In genomic region chr12:45388545-45388944, GRCh38 we compare ENCODE assay signal across 8 cellular contexts.
DNase-seq lines count a peak whose midpoint lies in the region; ATAC-seq and TF ChIP-seq lines count a peak whose summit lies in the region.

No MANE protein-coding gene starts in this region.

- H3K27me3 ChIP-seq in SK-N-SH (ENCODE audit: insufficient read depth) (no peaks in the 10 kb centered on the region), gastroesophageal sphincter (no peaks in the 10 kb centered on the region), gastrocnemius medialis (no peaks in the 10 kb centered on the region)

- no peaks in the 10 kb centered on the region for H3F3A ChIP-seq in SK-N-SH (replicated peaks; ENCODE audit: insufficient read depth)

- no peak overlapping the region for H3K9ac ChIP-seq in SK-N-SH

- peaks cover 41 to 62% of the 10 kb centered on the region in 2 experiments for H3K36me3 ChIP-seq in SK-N-SH (replicated peaks in 1 of 2; ENCODE audit: control insufficient read depth in 1 of 2, insufficient read depth in 2 of 2, low read length in 1 of 2)
- H3K36me3 ChIP-seq in gastroesophageal sphincter = peaks cover 0 to 70% of the 10 kb centered on the region in 2 donors
- H3K36me3 ChIP-seq in gastrocnemius medialis = peaks cover 0 to 91% of the 10 kb centered on the region in 2 donors

- H3K79me2 ChIP-seq in SK-N-SH (ENCODE audit: insufficient read depth) = no peaks in the 10 kb centered on the region

- no peak overlapping the region for H3K4me2 ChIP-seq in SK-N-SH

- in situ Hi-C loops in gastrocnemius medialis (cut with MboI; ENCODE audit: low sequenced_read_pairs in 4 of 4) = loop anchor here in 2 of 4 donors (10.0 to 25.0 kb wide), 2 partner anchors 174 to 176 kb away; partner anchors contain the start of gene ANO6 (in 2 of the 2)

- no peak overlapping the region for H3K27ac ChIP-seq in SK-N-SH (ENCODE audit: low read depth in 2 of 2, low read length in 1 of 2)
- no peak overlapping the region for H3K27ac ChIP-seq in gastroesophageal sphincter
- no peak overlapping the region for H3K27ac ChIP-seq in gastrocnemius medialis

- TF ChIP-seq CTCF in GM12875 (IDR thresholded peaks at IDR 0.05; ENCODE audit: borderline replicate concordance, insufficient read depth, low read depth, low read length) (0 out of 2 replicates have a peak, but pooled peaks have one; percentile 9), SK-N-SH (IDR thresholded peaks at IDR 0.05) (peak; percentile 73), gastroesophageal sphincter (IDR thresholded peaks at IDR 0.05) (peak; percentile 54 to 79 (median 66)), gastrocnemius medialis (IDR thresholded peaks at IDR 0.05 in 4 of 5, conservative IDR thresholded peaks at IDR 0.05 in 1 of 5) (peak; percentile 22 to 49 (median 41))

- no peak for TF ChIP-seq POLR2A in gastroesophageal sphincter (IDR thresholded peaks at IDR 0.05)
- no peak for TF ChIP-seq POLR2A in gastrocnemius medialis (IDR thresholded peaks at IDR 0.05)

- no peak for TF ChIP-seq EP300 in SK-N-SH (IDR thresholded peaks at IDR 0.05; ENCODE audit: borderline replicate concordance in 1 of 2, low read depth in 1 of 2, low read length in 1 of 2)
- TF ChIP-seq EP300 in gastroesophageal sphincter (IDR thresholded peaks at IDR 0.05) = no peak

- WGBS in SK-N-SH (ENCODE audit: low lambda C conversion rate) = 52% methylated on average over 1 of the region's 1 CpG
- 0 to 12% methylated on average over 1 of the region's 1 CpG for WGBS in gastroesophageal sphincter (ENCODE audit: low coverage in 1 of 2), 2 donors

- H2AFZ ChIP-seq in SK-N-SH (ENCODE audit: low read depth) = no peak overlapping the region

- CTCF ChIA-PET in SK-N-SH (lab: Yijun Ruan, JAX) = interaction anchor here (0.6 to 3.3 kb wide), 43 partner anchors 9 to 338 kb away, joined by 3 to 35 read pairs (median 4); partner anchors contain the start of gene ANO6

- DNase-seq in 8988T = peak; percentile 18
- DNase-seq in SK-N-SH = peak; percentile 56
- no peak for DNase-seq in gastrocnemius medialis
- no peak for DNase-seq in NOMO-1 treated with dmso at 0.1 percent for 144 hours (lab: John Stamatoyannopoulos, UW; ENCODE audit: unreplicated experiment)
- no peak for DNase-seq in activated T-cell treated with anti-CD3 and anti-CD28 coated beads, Interleukin-2, amount 50 U/mL, for 48 hours

- no peaks in the 10 kb centered on the region for H4K20me1 ChIP-seq in SK-N-SH (ENCODE audit: insufficient read depth)

- no peaks in the 10 kb centered on the region for H3K9me3 ChIP-seq in SK-N-SH
- no peaks in the 10 kb centered on the region for H3K9me3 ChIP-seq in gastroesophageal sphincter
- H3K9me3 ChIP-seq in gastrocnemius medialis = no peaks in the 10 kb centered on the region

- POLR2A ChIA-PET in SK-N-SH (lab: Yijun Ruan, JAX) = no interaction called here

- peak; percentile 36 for ATAC-seq in gastroesophageal sphincter
- no peak for ATAC-seq in gastrocnemius medialis
- no peak for ATAC-seq in GM21717 (IDR thresholded peaks at IDR 0.05; ENCODE audit: unreplicated experiment)

- H3K4me3 ChIP-seq in GM12875 (ENCODE audit: low read depth, low read length) = no peak overlapping the region
- H3K4me3 ChIP-seq in SK-N-SH (ENCODE audit: low read depth in 2 of 2, low read length in 1 of 2) = no peak overlapping the region; a peak in 1 of 4 replicates
- H3K4me3 ChIP-seq in gastroesophageal sphincter = no peak overlapping the region
- no peak overlapping the region for H3K4me3 ChIP-seq in gastrocnemius medialis

- H3K4me1 ChIP-seq in SK-N-SH (ENCODE audit: control insufficient read depth in 1 of 2, insufficient read depth in 2 of 2, low read depth in 1 of 2, low read length in 1 of 2) = no peaks in the 10 kb centered on the region
- H3K4me1 ChIP-seq in gastroesophageal sphincter = peaks cover 0 to 6% (median 0%) of the 10 kb centered on the region in 3 donors
- no peaks in the 10 kb centered on the region for H3K4me1 ChIP-seq in gastrocnemius medialis

- peak; percentile 84 for TF ChIP-seq RAD21 in SK-N-SH (IDR thresholded peaks at IDR 0.05; ENCODE audit: low read length)

- intact Hi-C loops in gastrocnemius medialis (cut with DNase I; ENCODE audit: low total_unique reads) = loop anchor here (5.0 kb wide), 1 partner anchor 206 kb away; no protein-coding TSS in a partner anchor

- no peaks in the 10 kb centered on the region for H3K9me2 ChIP-seq in SK-N-SH

TF ChIP-seq in SK-N-SH, 30 proteins besides CTCF, POLR2A, EP300 and RAD21:
- TF ChIP-seq RFX5 (IDR thresholded peaks at IDR 0.05; ENCODE audit: low read length) = no peak
- TF ChIP-seq SMC3 (IDR thresholded peaks at IDR 0.05; ENCODE audit: low read depth, low read length) = peak; percentile 90

Comparison
In these comparisons a context has a peak if more than half of its experiments do, and no peak if none do; other contexts are left out.
1. DNase-seq: peak in 8988T (single experiment) and SK-N-SH (single experiment); none in gastrocnemius medialis (0 of 2), NOMO-1 treated with dmso at 0.1 percent for 144 hours (single experiment) and activated T-cell treated with anti-CD3 and anti-CD28 coated beads, Interleukin-2, amount 50 U/mL, for 48 hours (0 of 2).
2. CTCF ChIP-seq: peak in every context shown above with its lines; median percentile 73 in SK-N-SH; 66 in gastroesophageal sphincter; 41 in gastrocnemius medialis; 9 in GM12875.